9 cellular contexts compared by ENCODE assay signal in genomic region chr1:237562247-237562823, GRCh38.
DNase-seq lines count a peak whose midpoint lies in the region; ATAC-seq, FAIRE-seq and TF ChIP-seq lines count a peak whose summit lies in the region.
"Had no signal": no experiment of that assay in that cellular context is flagged by ENCODE, and none has a peak within 500 bp of the region (broad histone marks: within the 10 kb centered on the region; RNA-seq: fewer than 3 reads in every experiment).

No MANE protein-coding gene starts in this region.

- WGBS in pancreas, 2 donors: 52 to 55% methylated on average over 4 of the region's 4 CpGs

- TF ChIP-seq POLR2A in erythroblast (IDR thresholded peaks at IDR 0.05; ENCODE audit: low read length): no peak

- no peaks in the 10 kb centered on the region for H3K27me3 ChIP-seq in pancreas
- H3K27me3 ChIP-seq: neutrophil had no signal

- H3K9me3 Mint-ChIP-seq in activated CD4-positive, alpha-beta memory T cell treated with anti-CD3 and anti-CD28 coated beads, Interleukin-2, amount 10 ng/mL, durations not matched to agents 7 days and 5 days: no peaks in the 10 kb centered on the region

- H3K27ac ChIP-seq in pancreas: no peak overlapping the region
- H3K27ac ChIP-seq: neutrophil had no signal

- intact Hi-C loops in pancreas (cut with DNase I): no loop called here

- DNase-seq in AG04449 (ENCODE audit: low read depth, low spot score) (peak; percentile 19), NAMALWA (ENCODE audit: low spot score) (peak; percentile 77), SIG-M5 treated with dmso at 0.1 percent for 504 hours (lab: John Stamatoyannopoulos, UW; ENCODE audit: unreplicated experiment) (peak; percentile 75), erythroblast (lab: John Stamatoyannopoulos, UW) (peak; percentile 44 to 67), pancreas (no peak)
- DNase-seq in activated CD4-positive, alpha-beta memory T cell treated with anti-CD3 and anti-CD28 coated beads, Interleukin-2, amount 10 ng/mL, durations not matched to agents 7 days and 5 days: no peak

- no peaks in the 10 kb centered on the region for H3K36me3 ChIP-seq in pancreas
- H3K36me3 ChIP-seq: neutrophil had no signal

- no peaks in the 10 kb centered on the region for H3K4me1 ChIP-seq in pancreas

- POLR2A ChIA-PET in AG04449 (lab: Yijun Ruan, JAX): no interaction called here
- POLR2A ChIA-PET in activated CD4-positive, alpha-beta memory T cell treated with anti-CD3 and anti-CD28 coated beads, Interleukin-2, amount 10 ng/mL, durations not matched to agents 7 days and 5 days (lab: Charles Lee): no interaction called here

- TF ChIP-seq CTCF in AG04449 (IDR thresholded peaks at IDR 0.05; ENCODE audit: insufficient read depth, low read length, missing control alignments) (peak; percentile 15), GM12873 (IDR thresholded peaks at IDR 0.05; ENCODE audit: insufficient read depth, low read depth, low read length, missing control alignments) (peak; percentile 47), pancreas (IDR thresholded peaks at IDR 0.05) (peak; percentile 32 to 46 (median 42))

- peak; percentile 97 for FAIRE-seq in pancreas (lab: Jason Lieb, UNC)

- H3K36me3 Mint-ChIP-seq in activated CD4-positive, alpha-beta memory T cell treated with anti-CD3 and anti-CD28 coated beads, Interleukin-2, amount 10 ng/mL, durations not matched to agents 7 days and 5 days (ENCODE audit: low read depth): no peaks in the 10 kb centered on the region

- H3K4me1 Mint-ChIP-seq in activated CD4-positive, alpha-beta memory T cell treated with anti-CD3 and anti-CD28 coated beads, Interleukin-2, amount 10 ng/mL, durations not matched to agents 7 days and 5 days: no peaks in the 10 kb centered on the region

- peak; percentile 78 for ATAC-seq in HG02642 (IDR thresholded peaks at IDR 0.05; ENCODE audit: poor library complexity, unreplicated experiment)
- ATAC-seq in pancreas: peak in 3 of 4 donors; percentile 70 to 76 (median 75)

- H3K4me3 Mint-ChIP-seq in activated CD4-positive, alpha-beta memory T cell treated with anti-CD3 and anti-CD28 coated beads, Interleukin-2, amount 10 ng/mL, durations not matched to agents 7 days and 5 days: no peak overlapping the region

- H3K4me3 ChIP-seq in AG04449 (ENCODE audit: low read depth, low read length) (no peak overlapping the region), pancreas (no peak overlapping the region)

- CTCF ChIA-PET in AG04449 (lab: Yijun Ruan, JAX): interaction anchor here (0.7 to 2.3 kb wide), 12 partner anchors 8 to 1457 kb away, joined by 3 to 22 read pairs (median 4); partner anchors contain the start of gene HEATR1
- CTCF ChIA-PET in activated CD4-positive, alpha-beta memory T cell treated with anti-CD3 and anti-CD28 coated beads, Interleukin-2, amount 10 ng/mL, durations not matched to agents 7 days and 5 days (lab: Charles Lee): interaction anchor here (0.8 to 1.9 kb wide), 9 partner anchors 8 to 953 kb away, joined by 3 to 13 read pairs (median 4); no protein-coding TSS in a partner anchor

- H3K27me3 Mint-ChIP-seq in activated CD4-positive, alpha-beta memory T cell treated with anti-CD3 and anti-CD28 coated beads, Interleukin-2, amount 10 ng/mL, durations not matched to agents 7 days and 5 days: peaks cover 6% of the 10 kb centered on the region

- H3K9me3 ChIP-seq in pancreas: no peaks in the 10 kb centered on the region
- H3K9me3 ChIP-seq: neutrophil had no signal

- no peak overlapping the region for H3K27ac Mint-ChIP-seq in activated CD4-positive, alpha-beta memory T cell treated with anti-CD3 and anti-CD28 coated beads, Interleukin-2, amount 10 ng/mL, durations not matched to agents 7 days and 5 days

Comparison
In these comparisons a context has a peak if more than half of its experiments do, and no peak if none do; other contexts are left out.
1. DNase-seq: peak in AG04449 (single experiment), NAMALWA (single experiment), SIG-M5 treated with dmso at 0.1 percent for 504 hours (single experiment) and erythroblast (2 of 2); none in pancreas (0 of 6) and activated CD4-positive, alpha-beta memory T cell treated with anti-CD3 and anti-CD28 coated beads, Interleukin-2, amount 10 ng/mL, durations not matched to agents 7 days and 5 days (single experiment).
2. Peak in every context shown above with its lines, with median percentiles within 50 percentile points of each other: CTCF ChIP-seq.